In the genomic region with DNA sequence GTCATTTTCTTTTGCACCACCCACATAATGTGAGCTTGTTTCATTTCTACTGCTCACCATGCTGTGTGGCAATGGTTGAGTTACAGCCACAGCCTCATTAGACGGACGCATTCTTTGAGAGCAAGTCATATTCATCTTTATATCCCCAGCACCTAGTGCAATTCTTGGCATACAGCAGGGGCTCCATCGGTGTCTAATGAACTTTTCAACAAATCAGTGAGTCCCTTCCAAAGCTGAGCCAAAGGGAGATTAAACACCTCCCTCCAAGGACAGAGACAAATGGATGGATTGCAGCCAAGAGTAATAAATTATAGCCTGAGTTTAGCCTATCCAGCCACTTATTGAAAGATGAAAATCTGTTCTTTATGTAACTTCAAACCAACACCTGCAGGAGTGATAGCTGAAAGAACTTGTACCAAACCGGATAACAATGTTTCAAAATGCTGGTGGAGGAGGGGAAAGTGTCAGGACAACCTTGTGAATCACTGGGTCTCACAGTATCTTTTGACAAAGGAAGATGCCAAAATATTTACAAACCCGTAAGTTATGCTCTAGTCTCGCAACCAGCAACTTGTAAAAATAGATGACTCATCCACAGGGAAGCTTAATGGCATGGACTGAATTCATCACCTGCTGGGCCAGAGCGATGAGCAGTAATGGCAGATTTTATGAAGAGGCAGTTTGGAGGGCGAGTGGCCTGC, we compare ENCODE assay signal across 1 cellular context.
TF ChIP-seq lines count a peak whose summit lies in the region.

No MANE protein-coding gene starts in this region.

TF ChIP-seq in HCT116, 20 proteins besides CTCF, POLR2A, EP300 and RAD21 (continued from another document):
- TF ChIP-seq FOSL1 (IDR thresholded peaks at IDR 0.05; ENCODE audit: low read depth), result peak; percentile 87
- TF ChIP-seq SP1 (IDR thresholded peaks at IDR 0.05; ENCODE audit: low read depth), result peak; percentile 57
- no peak for TF ChIP-seq ZNF274 (IDR thresholded peaks at IDR 0.05; ENCODE audit: low read depth, low read length)
- TF ChIP-seq REST (IDR thresholded peaks at IDR 0.05; ENCODE audit: low read depth), result no peak
- no peak for TF ChIP-seq EZH2 (IDR thresholded peaks at IDR 0.05)
- TF ChIP-seq CEBPB (IDR thresholded peaks at IDR 0.05; ENCODE audit: low read depth), result peak; percentile 63
- TF ChIP-seq SIN3A (IDR thresholded peaks at IDR 0.05; ENCODE audit: low read depth), result peak; percentile 69; the same call in 1 of the 2 replicates
